Comparison of ENCODE assay signal across 10 cellular contexts in genomic region chr11:94546886-94547285, GRCh38.
DNase-seq lines count a peak whose midpoint lies in the region; ATAC-seq, FAIRE-seq and TF ChIP-seq lines count a peak whose summit lies in the region.
"Had no signal": no experiment of that assay in that cellular context is flagged by ENCODE, and none has a peak within 500 bp of the region (broad histone marks: within the 10 kb centered on the region; RNA-seq: fewer than 3 reads in every experiment).

No MANE protein-coding gene starts in this region.

- no peak overlapping the region for H3K9ac ChIP-seq in iPS-15b (ENCODE audit: low read depth, low read length)

- H3K4me1 Mint-ChIP-seq in nephron progenitor cell: peaks cover 26% of the 10 kb centered on the region

- no peak for DNase-seq in GM19239 (ENCODE audit: insufficient read length, low spot score)
- DNase-seq in NCI-H1092 treated with DMSO at 0.1 percent for 48 hours (lab: John Stamatoyannopoulos, UW): no peak
- no peak for DNase-seq in nephron progenitor cell
- DNase-seq: posterior cingulate gyrus had no signal

- TF ChIP-seq CTCF in VCaP (conservative IDR thresholded peaks at IDR 0.05) (no peak), nephron progenitor cell (IDR thresholded peaks at IDR 0.05) (no peak)

- H3K27me3 ChIP-seq in ACC112 (ENCODE audit: insufficient read depth, low read length) (no peaks in the 10 kb centered on the region), iPS-15b (ENCODE audit: control insufficient read depth, insufficient read depth, low read length) (peaks cover 25% of the 10 kb centered on the region)

- no peaks in the 10 kb centered on the region for H3K9me3 ChIP-seq in iPS-15b (ENCODE audit: control insufficient read depth, insufficient read depth, low read length)

- peak overlapping the region; percentile 85 for H3K4me3 ChIP-seq in ACC112 (ENCODE audit: low read depth, low read length)
- H3K4me3 ChIP-seq in iPS-15b (ENCODE audit: low read depth, low read length): peak overlapping the region; percentile 24

- peaks cover 9% of the 10 kb centered on the region for H3K36me3 Mint-ChIP-seq in nephron progenitor cell (ENCODE audit: low read depth)

- no peaks in the 10 kb centered on the region for H3K9me3 Mint-ChIP-seq in nephron progenitor cell

- H3K27me3 Mint-ChIP-seq in nephron progenitor cell (ENCODE audit: low read depth, poor library complexity): peaks cover 20% of the 10 kb centered on the region

- peak; percentile 60 for FAIRE-seq in GM19239 (lab: Jason Lieb, UNC)
- FAIRE-seq: urothelium cell line had no signal

- no peaks in the 10 kb centered on the region for H3K36me3 ChIP-seq in ACC112 (ENCODE audit: insufficient read depth, low read length)
- no peaks in the 10 kb centered on the region for H3K36me3 ChIP-seq in iPS-15b (ENCODE audit: control insufficient read depth, insufficient read depth, low read length)

- ATAC-seq in GM21825 (IDR thresholded peaks at IDR 0.05; ENCODE audit: unreplicated experiment) (no peak), HG02840 (IDR thresholded peaks at IDR 0.05; ENCODE audit: low FRiP score, unreplicated experiment) (no peak)

- H3K4me3 Mint-ChIP-seq in nephron progenitor cell: no peak overlapping the region

- no peak overlapping the region for H3K27ac Mint-ChIP-seq in nephron progenitor cell

- H3K4me1 ChIP-seq in ACC112 (ENCODE audit: control insufficient read depth, insufficient read depth, low read length, unreplicated experiment): peaks cover 32% of the 10 kb centered on the region
- peaks cover 10% of the 10 kb centered on the region for H3K4me1 ChIP-seq in iPS-15b (ENCODE audit: control insufficient read depth, insufficient read depth, low read length)

- H3K27ac ChIP-seq in ACC112 (ENCODE audit: low read depth, low read length): no peak overlapping the region
- H3K27ac ChIP-seq in VCaP: peak overlapping the region; percentile 32

- H2AFZ ChIP-seq in ACC112 (ENCODE audit: low read length, unreplicated experiment): no peak overlapping the region

- H3K79me2 ChIP-seq in ACC112 (ENCODE audit: control insufficient read depth, insufficient read depth, low read length, unreplicated experiment): peaks cover 51% of the 10 kb centered on the region
